In genomic region chr15:64895285-64896065, GRCh38 we compare ENCODE assay signal across 8 cellular contexts. TPM values are rescaled to one million over a fixed set of nuclear protein-coding genes. Genes with fewer than 3 reads are reported as not detected.
DNase-seq lines count a peak whose midpoint lies in the region; ATAC-seq and TF ChIP-seq lines count a peak whose summit lies in the region.

No MANE protein-coding gene starts in this region.

- H3K27ac ChIP-seq in SK-N-MC (no peak overlapping the region), coronary artery (peak overlapping the region; percentile 60 to 88)

- H3K9me3 ChIP-seq in SK-N-MC (ENCODE audit: low read depth, low read length), result no peaks in the 10 kb centered on the region

- H3K36me3 ChIP-seq in SK-N-MC (ENCODE audit: insufficient read depth, low read length), result no peaks in the 10 kb centered on the region

- peak; percentile 64 for DNase-seq in GDM1 (lab: John Stamatoyannopoulos, UW)
- no peak for DNase-seq in HFF-Myc (ENCODE audit: extremely low read depth, low read depth)
- DNase-seq in SK-N-MC (ENCODE audit: low read depth, low spot score), result no peak
- no peak for DNase-seq in coronary artery (ENCODE audit: low spot score)
- DNase-seq in midbrain (lab: John Stamatoyannopoulos, UW), result peak; percentile 52
- no peak for DNase-seq in NCI-H1417 treated with DMSO at 0.1 percent for 48 hours (lab: John Stamatoyannopoulos, UW)
- no peak for DNase-seq in occipital lobe (lab: John Stamatoyannopoulos, UW)

- TF ChIP-seq CTCF in HFF-Myc (IDR thresholded peaks at IDR 0.05; ENCODE audit: low read depth, low read length, missing control alignments) (no peak), coronary artery (IDR thresholded peaks at IDR 0.05) (no peak)

- no peak for ATAC-seq in HG02623 (IDR thresholded peaks at IDR 0.05; ENCODE audit: unreplicated experiment)

- H3K4me3 ChIP-seq in HFF-Myc (replicated peaks; ENCODE audit: low read depth, low read length), result peak overlapping the region; percentile 3
- peak overlapping the region; percentile 11; the same call in 1 of the 2 replicates for H3K4me3 ChIP-seq in SK-N-MC
- peak overlapping the region; percentile 44 for H3K4me3 ChIP-seq in coronary artery

- H3K9ac ChIP-seq in SK-N-MC (ENCODE audit: insufficient read length), result no peak overlapping the region

RNA-seq across cellular contexts. Expression of gene ANKDD1A, which starts 16.2 kb away (rescaled TPM):
- total RNA-seq in occipital lobe, result 15.6 TPM

RNA-seq across cellular contexts. Expression of gene PLEKHO2, which starts 53.8 kb away (rescaled TPM):
- total RNA-seq in occipital lobe, result 6.7 TPM

Comparison
In these comparisons a context has a peak if more than half of its experiments do, and no peak if none do; other contexts are left out.
1. DNase-seq: peak in GDM1 (single experiment) and midbrain (single experiment); none in HFF-Myc (single experiment), SK-N-MC (single experiment), coronary artery (single experiment), NCI-H1417 treated with DMSO at 0.1 percent for 48 hours (single experiment) and occipital lobe (single experiment).
2. Peak in every context shown above with its lines, with median percentiles within 50 percentile points of each other: H3K4me3 ChIP-seq.